Comparison of ENCODE assay signal across 13 cellular contexts in the genomic region with DNA sequence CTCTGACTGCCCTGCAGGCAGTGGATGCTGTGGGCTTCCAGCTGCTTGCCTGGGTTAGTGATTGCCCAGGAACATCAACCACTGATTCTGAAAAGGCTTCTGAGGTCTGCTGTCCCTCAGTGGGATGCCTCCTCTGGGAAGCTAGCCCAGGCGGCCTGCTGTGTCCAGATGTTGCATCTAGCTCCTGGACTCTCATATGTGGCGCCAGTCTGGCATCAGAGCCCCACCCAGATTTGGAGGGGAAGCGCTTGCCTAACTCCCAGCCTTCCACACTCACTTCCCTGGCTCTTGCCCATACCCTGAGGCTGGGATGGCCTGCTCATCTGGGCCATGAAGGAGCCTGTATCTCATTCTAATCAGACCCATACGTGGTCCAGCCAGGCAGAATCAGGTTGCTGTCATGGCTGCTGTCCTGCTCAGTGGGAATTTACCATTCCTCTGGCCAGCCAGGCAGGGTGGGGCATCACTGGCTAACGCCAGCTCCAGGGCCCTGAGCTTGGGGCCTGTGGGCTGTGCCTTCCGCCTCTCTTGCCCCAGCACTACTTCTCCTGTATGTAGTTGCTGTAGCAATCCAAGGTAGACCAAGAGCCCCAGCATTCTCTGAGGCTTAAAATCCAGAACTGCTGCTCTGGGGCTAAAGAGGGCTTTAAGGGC. TPM values are rescaled to one million over a fixed set of nuclear protein-coding genes. Genes with fewer than 3 reads are reported as not detected.
DNase-seq lines count a peak whose midpoint lies in the region; ATAC-seq and TF ChIP-seq lines count a peak whose summit lies in the region.
"Had no signal": no experiment of that assay in that cellular context is flagged by ENCODE, and none has a peak within 500 bp of the region (broad histone marks: within the 10 kb centered on the region; RNA-seq: fewer than 3 reads in every experiment).

No MANE protein-coding gene starts in this region.

- H3K4me2 ChIP-seq in Loucy (ENCODE audit: low read depth, low read length, poor library complexity, severe bottlenecking) (peak overlapping the region; percentile 87), osteoblast (ENCODE audit: insufficient read depth, low read length) (no peak overlapping the region)
- H3K4me2 ChIP-seq: hepatocyte, smooth muscle cell had no signal

- peaks cover 76% of the 10 kb centered on the region for H3K4me1 ChIP-seq in Loucy (ENCODE audit: insufficient read depth, low read length, poor library complexity, severe bottlenecking)
- H3K4me1 ChIP-seq in osteoblast (ENCODE audit: insufficient read depth, low read length): peaks cover 29% of the 10 kb centered on the region
- H3K4me1 ChIP-seq in adrenal gland (replicated peaks in 1 of 2): peaks cover 32 to 37% of the 10 kb centered on the region in 2 donors

- H3K27ac ChIP-seq in osteoblast (ENCODE audit: low read depth, low read length) (no peak overlapping the region), adrenal gland (peak overlapping the region in 2 of 5 donors; percentile 82 to 83)
- H3K27ac ChIP-seq: hepatocyte had no signal

- TF ChIP-seq CTCF in AG09309 (IDR thresholded peaks at IDR 0.05; ENCODE audit: control insufficient read depth, insufficient read depth, low read depth, low read length, missing control alignments): no peak
- no peak for TF ChIP-seq CTCF in Loucy (conservative IDR thresholded peaks at IDR 0.05; ENCODE audit: low read length)
- no peak for TF ChIP-seq CTCF in osteoblast (IDR thresholded peaks at IDR 0.05; ENCODE audit: extremely low read depth, low read depth, low read length)
- TF ChIP-seq CTCF in adrenal gland (IDR thresholded peaks at IDR 0.05): no peak

- H2AFZ ChIP-seq in Loucy (ENCODE audit: low read length) (no peak overlapping the region), osteoblast (ENCODE audit: low read length) (no peak overlapping the region)
- H2AFZ ChIP-seq: hepatocyte had no signal

- no peak for TF ChIP-seq POLR2A in adrenal gland (IDR thresholded peaks at IDR 0.05)

- H4K20me1 ChIP-seq in Loucy (ENCODE audit: insufficient read depth, low read length, poor library complexity, severe bottlenecking): peaks cover 78% of the 10 kb centered on the region
- peaks cover 70% of the 10 kb centered on the region for H4K20me1 ChIP-seq in osteoblast (ENCODE audit: insufficient read depth, low read length)

- no peak overlapping the region for H3K4me3 ChIP-seq in AG09309 (ENCODE audit: control insufficient read depth, low read depth, low read length)
- H3K4me3 ChIP-seq in Loucy (ENCODE audit: low read length, poor library complexity, severe bottlenecking): peak overlapping the region; percentile 91
- no peak overlapping the region for H3K4me3 ChIP-seq in osteoblast (ENCODE audit: insufficient read depth, low read length)
- peak overlapping the region in 1 of 4 donors; percentile 84 for H3K4me3 ChIP-seq in adrenal gland
- H3K4me3 ChIP-seq: hepatocyte, smooth muscle cell had no signal

- peak overlapping the region; percentile 97 for H3K9ac ChIP-seq in Loucy (ENCODE audit: low read depth, low read length, poor library complexity, severe bottlenecking)

- no peak for ATAC-seq in GM19463 (IDR thresholded peaks at IDR 0.05; ENCODE audit: unreplicated experiment)
- ATAC-seq: CD8-positive, alpha-beta T cell had no signal

- H3K27me3 ChIP-seq in Loucy (ENCODE audit: insufficient read depth, low read length, poor library complexity, severe bottlenecking): no peaks in the 10 kb centered on the region
- H3K27me3 ChIP-seq in osteoblast (ENCODE audit: insufficient read depth, low read length): no peaks in the 10 kb centered on the region
- H3K27me3 ChIP-seq in adrenal gland: no peaks in the 10 kb centered on the region
- H3K27me3 ChIP-seq: hepatocyte had no signal

- no peaks in the 10 kb centered on the region for H3F3A ChIP-seq in Loucy (ENCODE audit: low read depth)

- 76 to 97% (median 79%) methylated on average over 5 to 6 of the region's 6 CpGs for WGBS in adrenal gland, 4 donors

- H3K9me3 ChIP-seq in Loucy (ENCODE audit: insufficient read depth, low read depth, low read length) (no peaks in the 10 kb centered on the region), osteoblast (ENCODE audit: low read depth, low read length) (no peaks in the 10 kb centered on the region), adrenal gland (replicated peaks in 1 of 3) (no peaks in the 10 kb centered on the region)

- DNase-seq in AG09309 (ENCODE audit: low read depth) (peak; percentile 83), epidermal melanocyte (ENCODE audit: insufficient read length, low spot score) (peak; percentile 80), osteoblast (ENCODE audit: insufficient read length, low spot score, missing footprints) (peak; percentile 84), HT-29 (ENCODE audit: low spot score) (no peak), adrenal gland (no peak), NCI-H1105 (lab: John Stamatoyannopoulos, UW) (no peak)
- DNase-seq: activated T-cell treated with anti-CD3 and anti-CD28 coated beads, Interleukin-2, amount 50 U/mL, for 48 hours; CD8-positive, alpha-beta T cell; NCI-H1930 had no signal

- intact Hi-C loops in adrenal gland (cut with DNase I): loop anchor here (5.0 to 10.0 kb wide), 3 partner anchors 68 to 130 kb away; a partner anchor contains a TSS

- H3K79me2 ChIP-seq in Loucy (ENCODE audit: insufficient read depth, low read length) (peaks cover 100% of the 10 kb centered on the region), osteoblast (ENCODE audit: insufficient read depth, low read length) (peaks cover 82% of the 10 kb centered on the region)

- peaks cover 50% of the 10 kb centered on the region for H3K36me3 ChIP-seq in Loucy (ENCODE audit: insufficient read depth, low read length)
- H3K36me3 ChIP-seq in osteoblast (ENCODE audit: insufficient read depth, low read length): peaks cover 61% of the 10 kb centered on the region
- peaks cover 0 to 55% of the 10 kb centered on the region in 2 donors for H3K36me3 ChIP-seq in adrenal gland (replicated peaks in 1 of 2)

- no peaks in the 10 kb centered on the region for H3K9me2 ChIP-seq in Loucy (replicated peaks; ENCODE audit: low read depth, low read length)

RNA-seq across cellular contexts. Expression of a gene that starts 4.1 kb away (rescaled TPM):
- total RNA-seq in osteoblast: 38.0 and 53.9 TPM in 2 replicates
- total RNA-seq in HT-29 (2014; rRNA removed; shearing (Covaris generic)): 0.68 and 5.4 TPM in 2 replicates
- 100 to 1,000 TPM in 6 of 8 donors, 10 to 100 TPM in 2; 34.9 to 295 (median 116) TPM for total RNA-seq in adrenal gland
- polyA plus RNA-seq in adrenal gland: 10 to 100 TPM; 23.3 to 26.5 (median 24.5) TPM

Comparison
In these comparisons a context has a peak if more than half of its experiments do, and no peak if none do; other contexts are left out.
1. DNase-seq: peak in AG09309 (single experiment), epidermal melanocyte (single experiment) and osteoblast (single experiment); none in HT-29 (single experiment), adrenal gland (0 of 7) and NCI-H1105 (single experiment).